1 cellular context compared by ENCODE assay signal in the genomic region with DNA sequence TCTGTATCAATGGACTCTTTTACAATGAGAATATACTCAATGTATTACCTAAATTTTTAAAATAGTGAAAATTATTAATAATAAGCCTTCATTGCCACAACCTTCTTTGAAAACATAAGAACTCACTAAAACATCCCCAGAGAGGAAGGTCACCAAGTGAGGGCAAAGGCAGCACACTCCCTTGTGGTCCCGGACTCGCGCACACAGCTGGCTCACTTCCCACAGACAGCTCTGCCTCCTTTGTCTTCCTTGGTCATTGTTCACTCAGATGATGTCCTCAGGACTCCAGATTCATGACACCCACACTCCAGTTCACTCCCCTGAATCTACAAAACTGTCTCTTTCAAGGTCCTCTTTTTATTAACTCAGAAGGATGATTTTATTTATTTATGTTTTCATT.
TF ChIP-seq lines count a peak whose summit lies in the region.

No MANE protein-coding gene starts in this region.

TF ChIP-seq in K562, 482 proteins besides CTCF, POLR2A, EP300 and RAD21:
- TF ChIP-seq IRF2 (CRISPR knock-in tag; IDR thresholded peaks at IDR 0.05) (no peak), RBM25 (IDR thresholded peaks at IDR 0.05; ENCODE audit: low read depth, low read length, severe bottlenecking) (peak; percentile 44)
